1 cellular context compared by ENCODE assay signal in the genomic region with DNA sequence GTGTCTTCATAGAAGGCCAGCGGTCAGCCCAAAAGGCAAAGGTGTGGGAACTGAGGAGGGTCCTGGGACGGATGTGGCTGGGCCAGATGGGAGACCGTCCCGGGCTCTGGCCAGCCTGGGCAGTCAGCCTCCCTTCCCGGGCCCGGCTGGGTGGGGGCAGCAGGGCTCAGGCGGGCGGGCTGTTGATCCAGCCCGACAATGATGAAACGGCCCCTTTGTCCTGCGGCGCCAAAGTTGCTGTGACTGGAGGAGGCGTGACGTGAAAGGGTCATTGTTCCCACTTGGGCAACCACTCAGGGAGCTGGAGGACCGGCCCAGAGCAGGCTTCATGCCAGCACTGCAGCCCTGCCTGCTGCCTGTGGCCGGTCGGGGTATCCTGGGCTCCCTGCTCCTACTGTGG.
TF ChIP-seq lines count a peak whose summit lies in the region.

No MANE protein-coding gene starts in this region.

TF ChIP-seq in HepG2, 621 proteins besides CTCF, POLR2A, EP300 and RAD21 (continues in another document):
- 0 out of 2 replicates have a peak, but pooled peaks have one; percentile 62 for TF ChIP-seq ZNF792 (CRISPR knock-in tag; IDR thresholded peaks at IDR 0.05)
- peak; percentile 48; the same call in 1 of the 2 replicates for TF ChIP-seq ZBTB7B (CRISPR knock-in tag; IDR thresholded peaks at IDR 0.05)
- TF ChIP-seq CBX2 (IDR thresholded peaks at IDR 0.05; ENCODE audit: low read depth, low read length) = no peak
- no peak for TF ChIP-seq CBX2 (CRISPR knock-in tag; IDR thresholded peaks at IDR 0.05; ENCODE audit: low read depth)
- TF ChIP-seq ZNF777 (CRISPR knock-in tag; IDR thresholded peaks at IDR 0.05) = no peak
- TF ChIP-seq MLXIP (CRISPR knock-in tag; IDR thresholded peaks at IDR 0.05; ENCODE audit: borderline replicate concordance) = no peak
- TF ChIP-seq ELF3 (CRISPR knock-in tag; IDR thresholded peaks at IDR 0.05) = 0 out of 2 replicates have a peak, but pooled peaks have one; percentile 13
- peak; percentile 63; the same call in 1 of the 2 replicates for TF ChIP-seq ZNF770 (CRISPR knock-in tag; IDR thresholded peaks at IDR 0.05)
- TF ChIP-seq ZNF350 (CRISPR knock-in tag; IDR thresholded peaks at IDR 0.05; ENCODE audit: borderline replicate concordance, low read depth) = no peak
- peak; percentile 39; the same call in 1 of the 2 replicates for TF ChIP-seq HNF4A (CRISPR knock-in tag; IDR thresholded peaks at IDR 0.05)
- 0 out of 2 replicates have a peak, but pooled peaks have one; percentile 4 for TF ChIP-seq ZBTB38 (CRISPR knock-in tag; IDR thresholded peaks at IDR 0.05)
- no peak for TF ChIP-seq CENPT (CRISPR knock-in tag; IDR thresholded peaks at IDR 0.05; ENCODE audit: low read depth)
- peak; percentile 52 for TF ChIP-seq BCL6 (CRISPR knock-in tag; IDR thresholded peaks at IDR 0.05)
- TF ChIP-seq, protein P1, sequence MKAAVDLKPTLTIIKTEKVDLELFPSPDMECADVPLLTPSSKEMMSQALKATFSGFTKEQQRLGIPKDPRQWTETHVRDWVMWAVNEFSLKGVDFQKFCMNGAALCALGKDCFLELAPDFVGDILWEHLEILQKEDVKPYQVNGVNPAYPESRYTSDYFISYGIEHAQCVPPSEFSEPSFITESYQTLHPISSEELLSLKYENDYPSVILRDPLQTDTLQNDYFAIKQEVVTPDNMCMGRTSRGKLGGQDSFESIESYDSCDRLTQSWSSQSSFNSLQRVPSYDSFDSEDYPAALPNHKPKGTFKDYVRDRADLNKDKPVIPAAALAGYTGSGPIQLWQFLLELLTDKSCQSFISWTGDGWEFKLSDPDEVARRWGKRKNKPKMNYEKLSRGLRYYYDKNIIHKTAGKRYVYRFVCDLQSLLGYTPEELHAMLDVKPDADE (CRISPR knock-in tag; IDR thresholded peaks at IDR 0.05) = no peak
- peak; percentile 95 for TF ChIP-seq HNRNPL (IDR thresholded peaks at IDR 0.05; ENCODE audit: low read depth, low read length)
- peak; percentile 69; the same call in 1 of the 2 replicates for TF ChIP-seq SAP130 (CRISPR knock-in tag; IDR thresholded peaks at IDR 0.05; ENCODE audit: low read depth)
- peak; percentile 43; the same call in 1 of the 2 replicates for TF ChIP-seq PPARG (CRISPR knock-in tag; conservative IDR thresholded peaks at IDR 0.05)
- no peak for TF ChIP-seq NR2F6 (IDR thresholded peaks at IDR 0.05)
- peak; percentile 37; the same call in 1 of the 2 replicates for TF ChIP-seq NR2F6 (CRISPR knock-in tag; IDR thresholded peaks at IDR 0.05)
- TF ChIP-seq ZNF609 (CRISPR knock-in tag; IDR thresholded peaks at IDR 0.05; ENCODE audit: borderline replicate concordance) = peak; percentile 48; the same call in 1 of the 2 replicates
- TF ChIP-seq POGK (CRISPR knock-in tag; conservative IDR thresholded peaks at IDR 0.05) = 0 out of 2 replicates have a peak, but pooled peaks have one; percentile 42
- TF ChIP-seq ZNF121 (CRISPR knock-in tag; IDR thresholded peaks at IDR 0.05) = peak; percentile 49; the same call in 1 of the 2 replicates
- peak; percentile 31; the same call in 1 of the 2 replicates for TF ChIP-seq NCOR1 (IDR thresholded peaks at IDR 0.05; ENCODE audit: borderline replicate concordance, low read length)
- TF ChIP-seq HNRNPLL (IDR thresholded peaks at IDR 0.05; ENCODE audit: low read depth, low read length, poor library complexity, severe bottlenecking) = peak; percentile 46
- TF ChIP-seq ZBTB3 (CRISPR knock-in tag; IDR thresholded peaks at IDR 0.05; ENCODE audit: borderline replicate concordance, low read depth) = no peak
- TF ChIP-seq, protein P2, sequence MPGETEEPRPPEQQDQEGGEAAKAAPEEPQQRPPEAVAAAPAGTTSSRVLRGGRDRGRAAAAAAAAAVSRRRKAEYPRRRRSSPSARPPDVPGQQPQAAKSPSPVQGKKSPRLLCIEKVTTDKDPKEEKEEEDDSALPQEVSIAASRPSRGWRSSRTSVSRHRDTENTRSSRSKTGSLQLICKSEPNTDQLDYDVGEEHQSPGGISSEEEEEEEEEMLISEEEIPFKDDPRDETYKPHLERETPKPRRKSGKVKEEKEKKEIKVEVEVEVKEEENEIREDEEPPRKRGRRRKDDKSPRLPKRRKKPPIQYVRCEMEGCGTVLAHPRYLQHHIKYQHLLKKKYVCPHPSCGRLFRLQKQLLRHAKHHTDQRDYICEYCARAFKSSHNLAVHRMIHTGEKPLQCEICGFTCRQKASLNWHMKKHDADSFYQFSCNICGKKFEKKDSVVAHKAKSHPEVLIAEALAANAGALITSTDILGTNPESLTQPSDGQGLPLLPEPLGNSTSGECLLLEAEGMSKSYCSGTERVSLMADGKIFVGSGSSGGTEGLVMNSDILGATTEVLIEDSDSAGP (CRISPR knock-in tag; IDR thresholded peaks at IDR 0.05; ENCODE audit: borderline replicate concordance) = peak; percentile 48; the same call in 1 of the 2 replicates
- peak; percentile 80 for TF ChIP-seq UBTF (CRISPR knock-in tag; IDR thresholded peaks at IDR 0.05)
- no peak for TF ChIP-seq SMAD3 (CRISPR knock-in tag; IDR thresholded peaks at IDR 0.05)
- no peak for TF ChIP-seq NR2F1 (CRISPR knock-in tag; IDR thresholded peaks at IDR 0.05)
- TF ChIP-seq ZNF484 (CRISPR knock-in tag; IDR thresholded peaks at IDR 0.05; ENCODE audit: borderline replicate concordance, low read depth) = no peak
- TF ChIP-seq, protein P3, sequence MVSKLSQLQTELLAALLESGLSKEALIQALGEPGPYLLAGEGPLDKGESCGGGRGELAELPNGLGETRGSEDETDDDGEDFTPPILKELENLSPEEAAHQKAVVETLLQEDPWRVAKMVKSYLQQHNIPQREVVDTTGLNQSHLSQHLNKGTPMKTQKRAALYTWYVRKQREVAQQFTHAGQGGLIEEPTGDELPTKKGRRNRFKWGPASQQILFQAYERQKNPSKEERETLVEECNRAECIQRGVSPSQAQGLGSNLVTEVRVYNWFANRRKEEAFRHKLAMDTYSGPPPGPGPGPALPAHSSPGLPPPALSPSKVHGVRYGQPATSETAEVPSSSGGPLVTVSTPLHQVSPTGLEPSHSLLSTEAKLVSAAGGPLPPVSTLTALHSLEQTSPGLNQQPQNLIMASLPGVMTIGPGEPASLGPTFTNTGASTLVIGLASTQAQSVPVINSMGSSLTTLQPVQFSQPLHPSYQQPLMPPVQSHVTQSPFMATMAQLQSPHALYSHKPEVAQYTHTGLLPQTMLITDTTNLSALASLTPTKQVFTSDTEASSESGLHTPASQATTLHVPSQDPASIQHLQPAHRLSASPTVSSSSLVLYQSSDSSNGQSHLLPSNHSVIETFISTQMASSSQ (IDR thresholded peaks at IDR 0.05; ENCODE audit: low read depth) = no peak
- TF ChIP-seq, protein P3 (CRISPR knock-in tag; IDR thresholded peaks at IDR 0.05; ENCODE audit: borderline replicate concordance) = peak; percentile 51; the same call in 1 of the 2 replicates
- TF ChIP-seq POLR2G (IDR thresholded peaks at IDR 0.05; ENCODE audit: low read depth, low read length) = peak; percentile 63
- no peak for TF ChIP-seq MYNN (CRISPR knock-in tag; IDR thresholded peaks at IDR 0.05; ENCODE audit: low read depth)
